ENCODE assay signal across 12 cellular contexts in genomic region chr6:109240370-109241084, GRCh38.
DNase-seq lines count a peak whose midpoint lies in the region; ATAC-seq and TF ChIP-seq lines count a peak whose summit lies in the region.
"Had no signal": no experiment of that assay in that cellular context is flagged by ENCODE, and none has a peak within 500 bp of the region (broad histone marks: within the 10 kb centered on the region; RNA-seq: fewer than 3 reads in every experiment).

No MANE protein-coding gene starts in this region.

- in situ Hi-C loops in KBM-7 (cut with MboI; ENCODE audit: low pct_unique_long_range_greater_than_20kb, low sequenced_read_pairs) = no loop called here

- H3K27me3 Mint-ChIP-seq in osteocyte (ENCODE audit: unreplicated experiment) = no peaks in the 10 kb centered on the region
- H3K27me3 Mint-ChIP-seq in activated T-cell treated with anti-CD3 and anti-CD28 coated beads, Interleukin-2, amount 50 U/mL, for 4 hours (ENCODE audit: low read depth) = no peaks in the 10 kb centered on the region
- H3K27me3 Mint-ChIP-seq: IgD-negative memory B cell had no signal

- peaks cover 20% of the 10 kb centered on the region for H3K4me1 Mint-ChIP-seq in osteocyte (ENCODE audit: unreplicated experiment)
- H3K4me1 Mint-ChIP-seq in activated T-cell treated with anti-CD3 and anti-CD28 coated beads, Interleukin-2, amount 50 U/mL, for 4 hours (ENCODE audit: low read depth) = peaks cover 17% of the 10 kb centered on the region

- no peaks in the 10 kb centered on the region for H3K36me3 Mint-ChIP-seq in osteocyte (ENCODE audit: unreplicated experiment)
- no peaks in the 10 kb centered on the region for H3K36me3 Mint-ChIP-seq in activated T-cell treated with anti-CD3 and anti-CD28 coated beads, Interleukin-2, amount 50 U/mL, for 4 hours (ENCODE audit: insufficient read depth)

- no peaks in the 10 kb centered on the region for H3K9me3 Mint-ChIP-seq in osteocyte (ENCODE audit: unreplicated experiment)
- no peaks in the 10 kb centered on the region for H3K9me3 Mint-ChIP-seq in activated T-cell treated with anti-CD3 and anti-CD28 coated beads, Interleukin-2, amount 50 U/mL, for 4 hours
- H3K9me3 Mint-ChIP-seq: IgD-negative memory B cell had no signal

- H3K27ac Mint-ChIP-seq in osteocyte (ENCODE audit: unreplicated experiment) = peak overlapping the region; percentile 70
- H3K27ac Mint-ChIP-seq: IgD-negative memory B cell had no signal

- DNase-seq in AG10803 (ENCODE audit: low read depth) (peak; percentile 29), KBM-7 (peak; percentile 31), dermis blood vessel endothelial cell (peak; percentile 21), osteocyte (ENCODE audit: extremely low spot score, unreplicated experiment) (no peak), NCI-H526 treated with DMSO at 0.1 percent for 48 hours (lab: John Stamatoyannopoulos, UW) (no peak), islet precursor cell (no peak)
- no peak for DNase-seq in activated T-cell treated with anti-CD3 and anti-CD28 coated beads, Interleukin-2, amount 50 U/mL, for 4 hours
- DNase-seq: activated CD4-positive, alpha-beta T cell treated with anti-CD3 and anti-CD28 coated beads for 1 hour; erythroblast; NCI-H2171 had no signal

- no peak overlapping the region for H3K4me3 Mint-ChIP-seq in osteocyte (ENCODE audit: unreplicated experiment)
- H3K4me3 Mint-ChIP-seq in activated T-cell treated with anti-CD3 and anti-CD28 coated beads, Interleukin-2, amount 50 U/mL, for 4 hours = no peak overlapping the region
- H3K4me3 Mint-ChIP-seq: IgD-negative memory B cell had no signal

- H3K4me3 ChIP-seq in AG10803 (ENCODE audit: low read length) = no peak overlapping the region

- no peak for ATAC-seq in activated T-cell treated with anti-CD3 and anti-CD28 coated beads, Interleukin-2, amount 50 U/mL, for 4 hours
- no peak for ATAC-seq in activated CD4-positive, CD25-positive, alpha-beta regulatory T cell treated with anti-CD3 and anti-CD28 coated beads, Interleukin-2, amount 50 U/mL, for 24 hours

- TF ChIP-seq CTCF in AG10803 (conservative IDR thresholded peaks at IDR 0.05; ENCODE audit: low read length) = no peak
- TF ChIP-seq CTCF in osteocyte (IDR thresholded peaks at IDR 0.05) = no peak

Comparison
In these comparisons a context has a peak if more than half of its experiments do, and no peak if none do; other contexts are left out.
1. DNase-seq: peak in AG10803 (single experiment), KBM-7 (single experiment) and dermis blood vessel endothelial cell (single experiment); none in osteocyte (single experiment), activated T-cell treated with anti-CD3 and anti-CD28 coated beads, Interleukin-2, amount 50 U/mL, for 4 hours (single experiment), NCI-H526 treated with DMSO at 0.1 percent for 48 hours (single experiment) and islet precursor cell (single experiment).